Comparison of ENCODE assay signal across 12 cellular contexts in the genomic region with DNA sequence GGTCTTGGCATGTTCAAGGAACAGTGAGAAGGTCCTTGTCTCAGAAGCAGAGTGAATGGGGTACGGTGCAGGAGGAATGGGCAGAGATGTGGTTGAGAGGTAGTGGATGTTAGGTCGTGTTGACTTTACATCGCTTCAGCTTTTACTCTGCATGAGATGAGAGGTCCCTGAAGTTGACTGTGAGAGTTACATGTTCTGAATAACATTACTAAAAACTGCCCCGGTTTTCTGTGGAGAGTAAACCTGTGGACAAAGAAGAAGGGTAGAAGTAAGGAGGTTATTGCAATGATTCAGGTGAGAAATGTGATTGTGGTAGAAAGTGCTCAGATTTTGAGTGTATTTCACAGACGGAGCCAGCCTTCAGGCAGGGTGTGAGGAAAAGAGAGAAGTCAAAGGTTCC.
"Had no signal": no experiment of that assay in that cellular context is flagged by ENCODE, and none has a peak within 500 bp of the region (broad histone marks: within the 10 kb centered on the region; RNA-seq: fewer than 3 reads in every experiment).

No MANE protein-coding gene starts in this region.

- H3K36me3 Mint-ChIP-seq: WTC11 had no signal

- DNase-seq: activated gamma-delta T cell treated with Interleukin-2 at 50 U/mL for 16 hours, caudate nucleus, midbrain, ovary, right lobe of liver, SW 1271, tibial artery had no signal

- H3K9me3 ChIP-seq: ovary, right lobe of liver, tibial artery, vagina had no signal

- H3K9me3 Mint-ChIP-seq: neural progenitor cell had no signal

- ATAC-seq: right lobe of liver, WTC11 had no signal

- H3K4me1 Mint-ChIP-seq: neural progenitor cell, WTC11 had no signal

- H3K27me3 ChIP-seq: neural progenitor cell, ovary, right lobe of liver, tibial artery, vagina had no signal

- H3K36me3 ChIP-seq: ovary, right lobe of liver, vagina had no signal

- H3K4me3 ChIP-seq: lung, neural progenitor cell, ovary, right lobe of liver, smooth muscle cell, tibial artery, vagina had no signal

- H3K27ac Mint-ChIP-seq: neural progenitor cell, WTC11 had no signal

- H3K4me3 Mint-ChIP-seq: neural progenitor cell, WTC11 had no signal

- H3K27ac ChIP-seq: neural progenitor cell, ovary, right lobe of liver, tibial artery, vagina had no signal

- H3K4me1 ChIP-seq: neural progenitor cell, right lobe of liver, vagina had no signal
